In genomic region chr1:63142001-63142400, GRCh38 we compare ENCODE assay signal across 29 cellular contexts.
"Had no signal": no experiment of that assay in that cellular context is flagged by ENCODE, and none has a peak within 500 bp of the region (broad histone marks: within the 10 kb centered on the region; RNA-seq: fewer than 3 reads in every experiment).

No MANE protein-coding gene starts in this region.

- H3K4me1 Mint-ChIP-seq: activated naive CD8-positive, alpha-beta T cell treated with anti-CD3 and anti-CD28 coated beads, Interleukin-2, amount 50 U/mL, for 24 hours; T-helper 17 cell; WTC11 had no signal

- H3K27me3 ChIP-seq: ascending aorta, body of pancreas, Peyer's patch had no signal

- H3K4me1 ChIP-seq: ascending aorta, body of pancreas, Peyer's patch had no signal

- FAIRE-seq: bronchial epithelial cell had no signal

- ATAC-seq: activated CD8-positive, alpha-beta T cell treated with anti-CD3 and anti-CD28 coated beads, Interleukin-2, amount 10 ng/mL, durations not matched to agents 7 days and 5 days; activated naive CD4-positive, alpha-beta T cell treated with anti-CD3 and anti-CD28 coated beads, Interleukin-2, amount 50 U/mL, for 72 hours; activated naive CD8-positive, alpha-beta T cell treated with anti-CD3 and anti-CD28 coated beads, Interleukin-2, amount 50 U/mL, for 24 hours; body of pancreas; T-helper 17 cell; WTC11 had no signal

- H3K4me2 ChIP-seq: KMS-11 had no signal

- H3K36me3 ChIP-seq: ascending aorta, Peyer's patch had no signal

- H3K27ac Mint-ChIP-seq: activated CD8-positive, alpha-beta T cell treated with anti-CD3 and anti-CD28 coated beads, Interleukin-2, amount 10 ng/mL, durations not matched to agents 7 days and 5 days; activated naive CD4-positive, alpha-beta T cell treated with anti-CD3 and anti-CD28 coated beads, Interleukin-2, amount 50 U/mL, for 72 hours; activated naive CD8-positive, alpha-beta T cell treated with anti-CD3 and anti-CD28 coated beads, Interleukin-2, amount 50 U/mL, for 24 hours; activated T-cell treated with anti-CD3 and anti-CD28 coated beads, Interleukin-2, amount 50 U/mL, for 24 hours; activated T-helper 1 cell treated with anti-CD3 and anti-CD28 coated beads, Interleukin-12 subunit alpha, Interleukin-12 subunit beta, Interleukin-2, Interleukin-4 antibody, amounts not matched to agents 30 ng/mL and 10 ng/mL and 1 ng/mL, durations not matched to agents 14 hours and 24 hours and 36 hours; T-helper 17 cell; WTC11 had no signal

- H3K4me3 Mint-ChIP-seq: activated CD8-positive, alpha-beta T cell treated with anti-CD3 and anti-CD28 coated beads, Interleukin-2, amount 10 ng/mL, durations not matched to agents 7 days and 5 days; activated naive CD8-positive, alpha-beta T cell treated with anti-CD3 and anti-CD28 coated beads, Interleukin-2, amount 50 U/mL, for 24 hours; activated T-cell treated with anti-CD3 and anti-CD28 coated beads, Interleukin-2, amount 50 U/mL, for 24 hours; activated T-helper 1 cell treated with anti-CD3 and anti-CD28 coated beads, Interleukin-12 subunit alpha, Interleukin-12 subunit beta, Interleukin-2, Interleukin-4 antibody, amounts not matched to agents 30 ng/mL and 10 ng/mL and 1 ng/mL, durations not matched to agents 14 hours and 24 hours and 36 hours; T-helper 17 cell; WTC11 had no signal

- DNase-seq: activated CD4-positive, alpha-beta T cell treated with anti-CD3 and anti-CD28 coated beads for 48 hours; activated CD4-positive, alpha-beta T cell treated with anti-CD3 and anti-CD28 coated beads, Interleukin-2, amount 50 U/mL, for 4 hours; activated CD4-positive, CD25-positive, alpha-beta regulatory T cell treated with anti-CD3 and anti-CD28 coated beads, Interleukin-2, amount 50 U/mL, for 72 hours; activated CD8-positive, alpha-beta memory T cell treated with anti-CD3 and anti-CD28 coated beads, Interleukin-2, amount 50 U/mL, for 48 hours; activated CD8-positive, alpha-beta T cell treated with anti-CD3 and anti-CD28 coated beads, Interleukin-2, amount 10 ng/mL, durations not matched to agents 7 days and 5 days; activated effector memory CD4-positive, alpha-beta T cell treated with Interleukin-2 at 50 U/mL for 16 hours; activated naive CD4-positive, alpha-beta T cell treated with Interleukin-2 at 50 U/mL for 16 hours; activated naive CD8-positive, alpha-beta T cell treated with anti-CD3 and anti-CD28 coated beads, Interleukin-2, amount 50 U/mL, for 24 hours; activated T-cell treated with anti-CD3 and anti-CD28 coated beads, Interleukin-2, amount 50 U/mL, for 24 hours; amniotic stem cell; body of pancreas; central memory CD4-positive, alpha-beta T cell; MV-4-11; NCI-H1092 treated with DMSO at 0.1 percent for 48 hours; NCI-H1417 treated with DMSO at 0.1 percent for 48 hours; NCI-H1694; NCI-H2029; NCI-H2107; NCI-H510A treated with DMSO at 0.1 percent for 48 hours; Peyer's patch; SHP77; T-helper 17 cell; T-helper 9 cell had no signal

- H3K4me3 ChIP-seq: ascending aorta, body of pancreas, Peyer's patch had no signal

- H3K9me3 ChIP-seq: ascending aorta, body of pancreas, Peyer's patch had no signal

- H3K9me3 Mint-ChIP-seq: activated naive CD4-positive, alpha-beta T cell treated with anti-CD3 and anti-CD28 coated beads, Interleukin-2, amount 50 U/mL, for 72 hours; activated naive CD8-positive, alpha-beta T cell treated with anti-CD3 and anti-CD28 coated beads, Interleukin-2, amount 50 U/mL, for 24 hours; activated T-cell treated with anti-CD3 and anti-CD28 coated beads, Interleukin-2, amount 50 U/mL, for 24 hours; activated T-helper 1 cell treated with anti-CD3 and anti-CD28 coated beads, Interleukin-12 subunit alpha, Interleukin-12 subunit beta, Interleukin-2, Interleukin-4 antibody, amounts not matched to agents 30 ng/mL and 10 ng/mL and 1 ng/mL, durations not matched to agents 14 hours and 24 hours and 36 hours; WTC11 had no signal

- H3K27ac ChIP-seq: ascending aorta, body of pancreas, KMS-11, Peyer's patch had no signal

- H3K9ac ChIP-seq: KMS-11 had no signal

- H3K36me3 Mint-ChIP-seq: activated naive CD4-positive, alpha-beta T cell treated with anti-CD3 and anti-CD28 coated beads, Interleukin-2, amount 50 U/mL, for 72 hours; WTC11 had no signal
